Comparison of ENCODE assay signal across 11 cellular contexts in the genomic region with DNA sequence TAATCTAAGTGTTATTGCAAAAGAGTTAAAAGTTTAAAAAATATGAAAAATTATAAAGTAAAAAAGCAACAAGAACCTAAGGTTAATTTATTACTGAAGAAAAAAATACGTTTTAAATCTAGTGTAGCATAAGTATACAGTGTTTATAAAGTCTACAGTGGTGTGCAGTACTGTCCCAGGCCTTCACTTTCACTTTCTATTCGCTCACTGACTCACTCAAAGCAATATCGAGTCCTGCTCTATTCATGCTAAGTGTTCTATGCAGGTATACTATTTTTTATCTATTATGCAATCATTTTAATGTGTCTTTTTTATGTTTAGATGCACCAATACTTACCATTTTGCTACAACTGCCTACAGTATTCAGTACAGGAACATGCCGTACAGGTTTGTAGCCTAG.
DNase-seq lines count a peak whose midpoint lies in the region; ATAC-seq lines count a peak whose summit lies in the region.
"Had no signal": no experiment of that assay in that cellular context is flagged by ENCODE, and none has a peak within 500 bp of the region (broad histone marks: within the 10 kb centered on the region; RNA-seq: fewer than 3 reads in every experiment).

No MANE protein-coding gene starts in this region.

- H3K4me3 Mint-ChIP-seq in activated naive CD8-positive, alpha-beta T cell treated with anti-CD3 and anti-CD28 coated beads, Interleukin-2, amount 50 U/mL, for 24 hours, result no peak overlapping the region
- H3K4me3 Mint-ChIP-seq: H9 had no signal

- no peak overlapping the region for H3K27ac Mint-ChIP-seq in activated naive CD8-positive, alpha-beta T cell treated with anti-CD3 and anti-CD28 coated beads, Interleukin-2, amount 50 U/mL, for 24 hours
- H3K27ac Mint-ChIP-seq: H9 had no signal

- H3K4me1 Mint-ChIP-seq in activated naive CD8-positive, alpha-beta T cell treated with anti-CD3 and anti-CD28 coated beads, Interleukin-2, amount 50 U/mL, for 24 hours, result peaks cover 3% of the 10 kb centered on the region

- DNase-seq in SW480 (ENCODE audit: low spot score), result peak; percentile 2
- DNase-seq in NCI-H510A treated with DMSO at 0.1 percent for 48 hours (lab: John Stamatoyannopoulos, UW), result no peak
- DNase-seq in activated naive CD8-positive, alpha-beta T cell treated with anti-CD3 and anti-CD28 coated beads, Interleukin-2, amount 50 U/mL, for 24 hours, result no peak
- no peak for DNase-seq in Kasumi-1 (lab: John Stamatoyannopoulos, UW)
- DNase-seq in HuH-7.5 (ENCODE audit: low spot score), result no peak
- DNase-seq: central memory CD4-positive, alpha-beta T cell; H9; NCI-H1105 had no signal

- no peaks in the 10 kb centered on the region for H3K27me3 Mint-ChIP-seq in activated naive CD8-positive, alpha-beta T cell treated with anti-CD3 and anti-CD28 coated beads, Interleukin-2, amount 50 U/mL, for 24 hours

- H3K9me3 Mint-ChIP-seq in activated naive CD8-positive, alpha-beta T cell treated with anti-CD3 and anti-CD28 coated beads, Interleukin-2, amount 50 U/mL, for 24 hours, result peaks cover 7% of the 10 kb centered on the region
- H3K9me3 Mint-ChIP-seq: H9 had no signal

- no peaks in the 10 kb centered on the region for H3K36me3 Mint-ChIP-seq in activated naive CD8-positive, alpha-beta T cell treated with anti-CD3 and anti-CD28 coated beads, Interleukin-2, amount 50 U/mL, for 24 hours (ENCODE audit: low read depth)

- ATAC-seq in GM18511 (IDR thresholded peaks at IDR 0.05; ENCODE audit: unreplicated experiment), result peak; percentile 79
- peak; percentile 56 for ATAC-seq in GM21528 (IDR thresholded peaks at IDR 0.05; ENCODE audit: low FRiP score, unreplicated experiment)
- peak; percentile 63 for ATAC-seq in HG03354 (IDR thresholded peaks at IDR 0.05; ENCODE audit: poor library complexity, severe bottlenecking, unreplicated experiment)
- no peak for ATAC-seq in activated naive CD8-positive, alpha-beta T cell treated with anti-CD3 and anti-CD28 coated beads, Interleukin-2, amount 50 U/mL, for 24 hours
